ENCODE assay signal across 8 cellular contexts in the genomic region with DNA sequence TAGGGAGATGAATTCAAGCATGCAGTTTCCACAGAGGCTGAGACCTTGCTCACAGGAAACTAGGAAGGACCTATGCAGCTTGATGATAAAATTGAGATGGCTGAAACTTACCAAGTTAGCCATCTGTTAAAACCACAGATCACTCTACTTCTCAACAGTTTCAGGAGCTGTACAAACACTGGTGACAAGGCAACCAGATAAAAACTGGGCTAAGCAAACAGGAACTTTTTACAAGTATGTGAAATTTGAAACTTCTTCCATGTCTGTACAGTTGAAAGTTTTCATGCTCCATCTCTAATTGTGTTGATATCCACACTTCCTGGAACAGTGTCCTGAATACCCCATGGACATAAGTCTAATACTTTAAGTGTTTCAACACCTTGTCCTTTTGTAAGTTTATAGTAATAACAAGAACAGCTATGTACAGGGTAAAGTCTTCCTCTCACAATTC.
DNase-seq lines count a peak whose midpoint lies in the region; ATAC-seq, FAIRE-seq and TF ChIP-seq lines count a peak whose summit lies in the region.

No MANE protein-coding gene starts in this region.

- H3K27me3 ChIP-seq in hepatocyte, result no peaks in the 10 kb centered on the region

- TF ChIP-seq CTCF in hepatocyte (IDR thresholded peaks at IDR 0.05; ENCODE audit: poor library complexity), result no peak

- peak; percentile 99 for ATAC-seq in HG02870 (IDR thresholded peaks at IDR 0.05; ENCODE audit: unreplicated experiment)

- no peak overlapping the region for H2AFZ ChIP-seq in hepatocyte

- DNase-seq in ACHN, result peak; percentile 22
- peak; percentile 35 for DNase-seq in GM18507 (ENCODE audit: extremely low spot score, insufficient read length, low read depth)
- DNase-seq in OCI-M1 (lab: John Stamatoyannopoulos, UW), result peak; percentile 86
- DNase-seq in hepatocyte (ENCODE audit: low spot score), result peak; percentile 21
- DNase-seq in hippocampal formation (lab: John Stamatoyannopoulos, UW), result no peak
- DNase-seq in iPS-NIHi11 (ENCODE audit: low spot score), result no peak
- DNase-seq in NCI-H345 treated with DMSO at 0.1 percent for 48 hours (lab: John Stamatoyannopoulos, UW; ENCODE audit: unreplicated experiment), result no peak

- no peaks in the 10 kb centered on the region for H3K79me2 ChIP-seq in hepatocyte

- H3K9me2 ChIP-seq in hepatocyte (replicated peaks; ENCODE audit: insufficient read depth), result no peaks in the 10 kb centered on the region

- no peaks in the 10 kb centered on the region for H4K20me1 ChIP-seq in hepatocyte (ENCODE audit: insufficient read depth, poor library complexity, severe bottlenecking)

- H3K4me3 ChIP-seq in hepatocyte, result no peak overlapping the region

- no peaks in the 10 kb centered on the region for H3K9me3 ChIP-seq in hepatocyte (ENCODE audit: low read depth)

- H3K27ac ChIP-seq in hepatocyte, result peak overlapping the region; percentile 3

- H3K36me3 ChIP-seq in hepatocyte (replicated peaks; ENCODE audit: insufficient read depth, low read depth), result no peaks in the 10 kb centered on the region

- H3K4me1 ChIP-seq in hepatocyte (ENCODE audit: insufficient read depth), result peaks cover 7% of the 10 kb centered on the region

- FAIRE-seq in GM18507 (lab: Jason Lieb, UNC), result peak; percentile 96

- in situ Hi-C loops in ACHN (cut with HindIII; ENCODE audit: low pct_ligation_motif_present, low pct_unique_long_range_greater_than_20kb, low sequenced_read_pairs), result no loop called here

- H3K4me2 ChIP-seq in hepatocyte, result no peak overlapping the region

Comparison
In these comparisons a context has a peak if more than half of its experiments do, and no peak if none do; other contexts are left out.
1. DNase-seq: peak in ACHN (single experiment), GM18507 (single experiment), OCI-M1 (single experiment) and hepatocyte (single experiment); none in hippocampal formation (0 of 2), iPS-NIHi11 (single experiment) and NCI-H345 treated with DMSO at 0.1 percent for 48 hours (single experiment).